ENCODE assay signal across 32 cellular contexts in genomic region chr16:19285431-19285830, GRCh38. TPM values are rescaled to one million over a fixed set of nuclear protein-coding genes. Genes with fewer than 3 reads are reported as not detected.
"Had no signal": no experiment of that assay in that cellular context is flagged by ENCODE, and none has a peak within 500 bp of the region (broad histone marks: within the 10 kb centered on the region; RNA-seq: fewer than 3 reads in every experiment).

CLEC19A (plus strand) TSS chr16:19285731; CDS start chr16:19285852, 121 bp downstream.

- H3K36me3 ChIP-seq: adrenal gland, cardiac muscle cell, SJSA1 had no signal

- H3K4me2 ChIP-seq: SK-N-SH had no signal

- H3K9me3 Mint-ChIP-seq: activated CD4-positive, alpha-beta memory T cell treated with anti-CD3 and anti-CD28 coated beads for 36 hours; activated CD4-positive, alpha-beta T cell treated with anti-CD3 and anti-CD28 coated beads, Interleukin-2, amount 10 ng/mL, durations not matched to agents 7 days and 5 days; activated naive CD4-positive, alpha-beta T cell treated with anti-CD3 and anti-CD28 coated beads for 36 hours; activated T-cell treated with anti-CD3 and anti-CD28 coated beads, Interleukin-2, amount 50 U/mL, for 4 hours; activated T-helper 1 cell treated with anti-CD3 and anti-CD28 coated beads, Interleukin-12 subunit alpha, Interleukin-12 subunit beta, Interleukin-2, Interleukin-4 antibody, amounts not matched to agents 30 ng/mL and 10 ng/mL and 1 ng/mL, durations not matched to agents 14 hours and 24 hours and 36 hours; central memory CD8-positive, alpha-beta T cell; T-helper 1 cell treated with Interleukin-12 subunit alpha and Interleukin-12 subunit beta and Interleukin-4 antibody, amounts not matched to agents 30 μg/mL and 1 μg/mL, for 36 hours; T-helper 2 cell treated with Interferon-gamma antibody and Interleukin-4, amounts not matched to agents 5 μg/mL and 100 μg/mL, for 36 hours had no signal

- DNase-seq: activated CD4-positive, alpha-beta memory T cell treated with anti-CD3 and anti-CD28 coated beads for 36 hours; activated CD4-positive, alpha-beta T cell treated with anti-CD3 and anti-CD28 coated beads for 36 hours; activated CD4-positive, alpha-beta T cell treated with anti-CD3 and anti-CD28 coated beads, Interleukin-2, amount 10 ng/mL, durations not matched to agents 7 days and 5 days; activated CD8-positive, alpha-beta memory T cell treated with anti-CD3 and anti-CD28 coated beads, Interleukin-2, amount 50 U/mL, for 4 hours; activated gamma-delta T cell treated with Interleukin-2 at 50 U/mL for 16 hours; activated naive CD4-positive, alpha-beta T cell treated with anti-CD3 and anti-CD28 coated beads for 36 hours; activated T-cell treated with anti-CD3 and anti-CD28 coated beads for 4 hours; activated T-cell treated with anti-CD3 and anti-CD28 coated beads, Interleukin-2, amount 50 U/mL, for 4 hours; adrenal gland; Karpas-422; KBM-7; NCI-H1048; NCI-H1105 treated with DMSO at 0.1 percent for 48 hours; NCI-H1436; NCI-H1694; NCI-H1930; NCI-H2081 treated with DMSO at 0.1 percent for 48 hours; NCI-H510A; NCI-H526; NCI-H748 treated with DMSO at 0.1 percent for 48 hours; SHP77 treated with DMSO at 0.1 percent for 48 hours; SK-N-SH had no signal

- H3K27ac ChIP-seq: adrenal gland, cardiac muscle cell, SJSA1 had no signal

- H3K4me3 ChIP-seq: adrenal gland, cardiac muscle cell, SJSA1 had no signal

- H3K9me3 ChIP-seq: adrenal gland, SJSA1, SK-N-SH had no signal

- H3K9ac ChIP-seq: SK-N-SH had no signal

- H3K27me3 Mint-ChIP-seq: activated CD4-positive, alpha-beta T cell treated with anti-CD3 and anti-CD28 coated beads, Interleukin-2, amount 10 ng/mL, durations not matched to agents 7 days and 5 days had no signal

- H3K27ac Mint-ChIP-seq: activated CD4-positive, alpha-beta memory T cell treated with anti-CD3 and anti-CD28 coated beads for 36 hours; activated CD4-positive, alpha-beta T cell treated with anti-CD3 and anti-CD28 coated beads for 36 hours; activated CD4-positive, alpha-beta T cell treated with anti-CD3 and anti-CD28 coated beads, Interleukin-2, amount 10 ng/mL, durations not matched to agents 7 days and 5 days; activated naive CD4-positive, alpha-beta T cell treated with anti-CD3 and anti-CD28 coated beads for 36 hours; activated naive CD4-positive, alpha-beta T cell treated with anti-CD3 and anti-CD28 coated beads, Interleukin-2, amount 50 U/mL, for 72 hours; activated T-helper 1 cell treated with anti-CD3 and anti-CD28 coated beads, Interleukin-12 subunit alpha, Interleukin-12 subunit beta, Interleukin-2, Interleukin-4 antibody, amounts not matched to agents 30 ng/mL and 10 ng/mL and 1 ng/mL, durations not matched to agents 14 hours and 24 hours and 36 hours; T-helper 1 cell treated with Interleukin-12 subunit alpha and Interleukin-12 subunit beta and Interleukin-4 antibody, amounts not matched to agents 30 μg/mL and 1 μg/mL, for 36 hours; T-helper 2 cell treated with Interferon-gamma antibody and Interleukin-4, amounts not matched to agents 5 μg/mL and 100 μg/mL, for 36 hours had no signal

- H3K4me1 Mint-ChIP-seq: activated CD4-positive, alpha-beta T cell treated with anti-CD3 and anti-CD28 coated beads, Interleukin-2, amount 10 ng/mL, durations not matched to agents 7 days and 5 days; central memory CD8-positive, alpha-beta T cell had no signal

- H3K4me3 Mint-ChIP-seq: activated CD4-positive, alpha-beta memory T cell treated with anti-CD3 and anti-CD28 coated beads for 36 hours; activated CD4-positive, alpha-beta T cell treated with anti-CD3 and anti-CD28 coated beads for 36 hours; activated CD4-positive, alpha-beta T cell treated with anti-CD3 and anti-CD28 coated beads, Interleukin-2, amount 10 ng/mL, durations not matched to agents 7 days and 5 days; activated naive CD4-positive, alpha-beta T cell treated with anti-CD3 and anti-CD28 coated beads for 36 hours; activated T-cell treated with anti-CD3 and anti-CD28 coated beads, Interleukin-2, amount 50 U/mL, for 4 hours; activated T-helper 1 cell treated with anti-CD3 and anti-CD28 coated beads, Interleukin-12 subunit alpha, Interleukin-12 subunit beta, Interleukin-2, Interleukin-4 antibody, amounts not matched to agents 30 ng/mL and 10 ng/mL and 1 ng/mL, durations not matched to agents 14 hours and 24 hours and 36 hours; central memory CD8-positive, alpha-beta T cell; T-helper 1 cell treated with Interleukin-12 subunit alpha and Interleukin-12 subunit beta and Interleukin-4 antibody, amounts not matched to agents 30 μg/mL and 1 μg/mL, for 36 hours; T-helper 2 cell treated with Interferon-gamma antibody and Interleukin-4, amounts not matched to agents 5 μg/mL and 100 μg/mL, for 36 hours; WTC11 had no signal

- H3K9me2 ChIP-seq: SK-N-SH had no signal

- H3K27me3 ChIP-seq: adrenal gland, cardiac muscle cell, SJSA1 had no signal

- H3K36me3 Mint-ChIP-seq: activated CD4-positive, alpha-beta memory T cell treated with anti-CD3 and anti-CD28 coated beads for 36 hours; activated naive CD4-positive, alpha-beta T cell treated with anti-CD3 and anti-CD28 coated beads, Interleukin-2, amount 50 U/mL, for 72 hours; WTC11 had no signal

- H3K4me1 ChIP-seq: adrenal gland, SJSA1 had no signal

RNA-seq across cellular contexts. Expression of gene CLEC19A, which starts in this region (rescaled TPM):
- total RNA-seq: activated CD4-positive, alpha-beta memory T cell treated with anti-CD3 and anti-CD28 coated beads for 36 hours; activated CD4-positive, alpha-beta T cell treated with anti-CD3 and anti-CD28 coated beads for 36 hours; activated CD4-positive, alpha-beta T cell treated with anti-CD3 and anti-CD28 coated beads, Interleukin-2, amount 10 ng/mL, durations not matched to agents 7 days and 5 days; activated naive CD4-positive, alpha-beta T cell treated with anti-CD3 and anti-CD28 coated beads for 36 hours; activated naive CD4-positive, alpha-beta T cell treated with anti-CD3 and anti-CD28 coated beads, Interleukin-2, amount 50 U/mL, for 72 hours; activated T-cell treated with anti-CD3 and anti-CD28 coated beads, Interleukin-2, amount 50 U/mL, for 4 hours; activated T-helper 1 cell treated with anti-CD3 and anti-CD28 coated beads, Interleukin-12 subunit alpha, Interleukin-12 subunit beta, Interleukin-2, Interleukin-4 antibody, amounts not matched to agents 30 ng/mL and 10 ng/mL and 1 ng/mL, durations not matched to agents 14 hours and 24 hours and 36 hours; adrenal gland; cardiac muscle cell; MCF 10A; OCI-LY7; SJSA1 had no signal
- polyA plus RNA-seq: adrenal gland, cardiac muscle cell, SK-N-SH had no signal
